Comparison of ENCODE assay signal across 1 cellular context in genomic region chr22:45007946-45008852, GRCh38.
A peak's percentile ranks its signal among the peaks of the same experiment; 100 is the strongest.
TF ChIP-seq lines count a peak whose summit lies in the region.

No MANE protein-coding gene starts in this region.

TF ChIP-seq in HEK293, 187 proteins besides CTCF, POLR2A, EP300 and RAD21 (continued from another document):
- TF ChIP-seq ZBTB10 (tag by site-specific recombination; IDR thresholded peaks at IDR 0.05): peak; percentile 61; the same call in 1 of the 2 replicates
- TF ChIP-seq, protein P1, sequence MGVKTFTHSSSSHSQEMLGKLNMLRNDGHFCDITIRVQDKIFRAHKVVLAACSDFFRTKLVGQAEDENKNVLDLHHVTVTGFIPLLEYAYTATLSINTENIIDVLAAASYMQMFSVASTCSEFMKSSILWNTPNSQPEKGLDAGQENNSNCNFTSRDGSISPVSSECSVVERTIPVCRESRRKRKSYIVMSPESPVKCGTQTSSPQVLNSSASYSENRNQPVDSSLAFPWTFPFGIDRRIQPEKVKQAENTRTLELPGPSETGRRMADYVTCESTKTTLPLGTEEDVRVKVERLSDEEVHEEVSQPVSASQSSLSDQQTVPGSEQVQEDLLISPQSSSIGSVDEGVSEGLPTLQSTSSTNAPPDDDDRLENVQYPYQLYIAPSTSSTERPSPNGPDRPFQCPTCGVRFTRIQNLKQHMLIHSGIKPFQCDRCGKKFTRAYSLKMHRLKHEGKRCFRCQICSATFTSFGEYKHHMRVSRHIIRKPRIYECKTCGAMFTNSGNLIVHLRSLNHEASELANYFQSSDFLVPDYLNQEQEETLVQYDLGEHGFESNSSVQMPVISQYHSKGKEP (tag by site-specific recombination; IDR thresholded peaks at IDR 0.05): no peak
- no peak for TF ChIP-seq ZNF510 (tag by site-specific recombination; IDR thresholded peaks at IDR 0.05; ENCODE audit: insufficient replicate concordance)
- TF ChIP-seq SP7 (tag by site-specific recombination; IDR thresholded peaks at IDR 0.05): 0 out of 2 replicates have a peak, but pooled peaks have one; percentile 12
- TF ChIP-seq SETDB1 (IDR thresholded peaks at IDR 0.05; ENCODE audit: insufficient read length, low read length): no peak
- TF ChIP-seq, protein P2, sequence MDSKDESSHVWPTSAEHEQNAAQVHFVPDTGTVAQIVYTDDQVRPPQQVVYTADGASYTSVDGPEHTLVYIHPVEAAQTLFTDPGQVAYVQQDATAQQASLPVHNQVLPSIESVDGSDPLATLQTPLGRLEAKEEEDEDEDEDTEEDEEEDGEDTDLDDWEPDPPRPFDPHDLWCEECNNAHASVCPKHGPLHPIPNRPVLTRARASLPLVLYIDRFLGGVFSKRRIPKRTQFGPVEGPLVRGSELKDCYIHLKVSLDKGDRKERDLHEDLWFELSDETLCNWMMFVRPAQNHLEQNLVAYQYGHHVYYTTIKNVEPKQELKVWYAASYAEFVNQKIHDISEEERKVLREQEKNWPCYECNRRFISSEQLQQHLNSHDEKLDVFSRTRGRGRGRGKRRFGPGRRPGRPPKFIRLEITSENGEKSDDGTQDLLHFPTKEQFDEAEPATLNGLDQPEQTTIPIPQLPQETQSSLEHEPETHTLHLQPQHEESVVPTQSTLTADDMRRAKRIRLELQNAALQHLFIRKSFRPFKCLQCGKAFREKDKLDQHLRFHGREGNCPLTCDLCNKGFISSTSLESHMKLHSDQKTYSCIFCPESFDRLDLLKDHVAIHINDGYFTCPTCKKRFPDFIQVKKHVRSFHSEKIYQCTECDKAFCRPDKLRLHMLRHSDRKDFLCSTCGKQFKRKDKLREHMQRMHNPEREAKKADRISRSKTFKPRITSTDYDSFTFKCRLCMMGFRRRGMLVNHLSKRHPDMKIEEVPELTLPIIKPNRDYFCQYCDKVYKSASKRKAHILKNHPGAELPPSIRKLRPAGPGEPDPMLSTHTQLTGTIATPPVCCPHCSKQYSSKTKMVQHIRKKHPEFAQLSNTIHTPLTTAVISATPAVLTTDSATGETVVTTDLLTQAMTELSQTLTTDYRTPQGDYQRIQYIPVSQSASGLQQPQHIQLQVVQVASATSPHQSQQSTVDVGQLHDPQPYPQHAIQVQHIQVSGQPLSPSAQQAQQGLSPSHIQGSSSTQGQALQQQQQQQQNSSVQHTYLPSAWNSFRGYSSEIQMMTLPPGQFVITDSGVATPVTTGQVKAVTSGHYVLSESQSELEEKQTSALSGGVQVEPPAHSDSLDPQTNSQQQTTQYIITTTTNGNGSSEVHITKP (tag by site-specific recombination; IDR thresholded peaks at IDR 0.05): peak; percentile 16; the same call in 1 of the 2 replicates
- TF ChIP-seq ZNF501 (tag by site-specific recombination; IDR thresholded peaks at IDR 0.05): no peak
- TF ChIP-seq ZNF335 (tag by site-specific recombination; conservative IDR thresholded peaks at IDR 0.05): peak; percentile 13; the same call in 1 of the 2 replicates
- TF ChIP-seq, protein P3, sequence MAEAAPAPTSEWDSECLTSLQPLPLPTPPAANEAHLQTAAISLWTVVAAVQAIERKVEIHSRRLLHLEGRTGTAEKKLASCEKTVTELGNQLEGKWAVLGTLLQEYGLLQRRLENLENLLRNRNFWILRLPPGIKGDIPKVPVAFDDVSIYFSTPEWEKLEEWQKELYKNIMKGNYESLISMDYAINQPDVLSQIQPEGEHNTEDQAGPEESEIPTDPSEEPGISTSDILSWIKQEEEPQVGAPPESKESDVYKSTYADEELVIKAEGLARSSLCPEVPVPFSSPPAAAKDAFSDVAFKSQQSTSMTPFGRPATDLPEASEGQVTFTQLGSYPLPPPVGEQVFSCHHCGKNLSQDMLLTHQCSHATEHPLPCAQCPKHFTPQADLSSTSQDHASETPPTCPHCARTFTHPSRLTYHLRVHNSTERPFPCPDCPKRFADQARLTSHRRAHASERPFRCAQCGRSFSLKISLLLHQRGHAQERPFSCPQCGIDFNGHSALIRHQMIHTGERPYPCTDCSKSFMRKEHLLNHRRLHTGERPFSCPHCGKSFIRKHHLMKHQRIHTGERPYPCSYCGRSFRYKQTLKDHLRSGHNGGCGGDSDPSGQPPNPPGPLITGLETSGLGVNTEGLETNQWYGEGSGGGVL (tag by site-specific recombination; IDR thresholded peaks at IDR 0.05): peak; percentile 57
- no peak for TF ChIP-seq ZNF791 (tag by site-specific recombination; IDR thresholded peaks at IDR 0.05)
- no peak for TF ChIP-seq ZNF280C (tag by site-specific recombination; IDR thresholded peaks at IDR 0.05)
- TF ChIP-seq GLI2 (tag by site-specific recombination; IDR thresholded peaks at IDR 0.05; ENCODE audit: borderline replicate concordance, low read depth): no peak
- TF ChIP-seq ZBTB48 (tag by site-specific recombination; IDR thresholded peaks at IDR 0.05): no peak
- peak; percentile 83 for TF ChIP-seq GLIS2 (tag by site-specific recombination; IDR thresholded peaks at IDR 0.05)
- TF ChIP-seq, protein P4, sequence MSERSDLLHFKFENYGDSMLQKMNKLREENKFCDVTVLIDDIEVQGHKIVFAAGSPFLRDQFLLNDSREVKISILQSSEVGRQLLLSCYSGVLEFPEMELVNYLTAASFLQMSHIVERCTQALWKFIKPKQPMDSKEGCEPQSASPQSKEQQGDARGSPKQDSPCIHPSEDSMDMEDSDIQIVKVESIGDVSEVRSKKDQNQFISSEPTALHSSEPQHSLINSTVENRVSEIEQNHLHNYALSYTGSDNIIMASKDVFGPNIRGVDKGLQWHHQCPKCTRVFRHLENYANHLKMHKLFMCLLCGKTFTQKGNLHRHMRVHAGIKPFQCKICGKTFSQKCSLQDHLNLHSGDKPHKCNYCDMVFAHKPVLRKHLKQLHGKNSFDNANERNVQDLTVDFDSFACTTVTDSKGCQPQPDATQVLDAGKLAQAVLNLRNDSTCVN (tag by site-specific recombination; optimal IDR thresholded peaks at IDR 0.05): peak; percentile 53
- TF ChIP-seq GLI4 (tag by site-specific recombination; IDR thresholded peaks at IDR 0.05): no peak
- TF ChIP-seq ZBTB7A (tag by site-specific recombination; IDR thresholded peaks at IDR 0.05; ENCODE audit: low read depth): peak; percentile 77; the same call in 1 of the 2 replicates
- TF ChIP-seq PATZ1 (tag by site-specific recombination; IDR thresholded peaks at IDR 0.05): peak; percentile 66
- TF ChIP-seq KLF16 (tag by site-specific recombination; IDR thresholded peaks at IDR 0.05): no peak; the same call in none of the 2 replicates
- TF ChIP-seq TRIM28 (IDR thresholded peaks at IDR 0.05; ENCODE audit: borderline replicate concordance, low read length): no peak
- TF ChIP-seq ZNF600 (tag by site-specific recombination; IDR thresholded peaks at IDR 0.05): no peak
- no peak for TF ChIP-seq ZNF157 (tag by site-specific recombination; IDR thresholded peaks at IDR 0.05)
- no peak for TF ChIP-seq ZNF184 (tag by site-specific recombination; IDR thresholded peaks at IDR 0.05)
- no peak; the same call in 1 of the 2 replicates for TF ChIP-seq KLF10 (tag by site-specific recombination; IDR thresholded peaks at IDR 0.05)
- no peak for TF ChIP-seq ZNF211 (tag by site-specific recombination; IDR thresholded peaks at IDR 0.05; ENCODE audit: low read depth)
- TF ChIP-seq ZFHX2 (tag by site-specific recombination; conservative IDR thresholded peaks at IDR 0.05): peak; percentile 42; the same call in 1 of the 2 replicates
- peak; percentile 87 for TF ChIP-seq ZBTB8A (tag by site-specific recombination; IDR thresholded peaks at IDR 0.05)
- TF ChIP-seq HOXD13 (CRISPR knock-in tag; IDR thresholded peaks at IDR 0.05; ENCODE audit: borderline replicate concordance): no peak
- no peak for TF ChIP-seq ZNF426 (tag by site-specific recombination; IDR thresholded peaks at IDR 0.05)
- TF ChIP-seq ZNF596 (tag by site-specific recombination; IDR thresholded peaks at IDR 0.05): no peak
- TF ChIP-seq, protein P5, sequence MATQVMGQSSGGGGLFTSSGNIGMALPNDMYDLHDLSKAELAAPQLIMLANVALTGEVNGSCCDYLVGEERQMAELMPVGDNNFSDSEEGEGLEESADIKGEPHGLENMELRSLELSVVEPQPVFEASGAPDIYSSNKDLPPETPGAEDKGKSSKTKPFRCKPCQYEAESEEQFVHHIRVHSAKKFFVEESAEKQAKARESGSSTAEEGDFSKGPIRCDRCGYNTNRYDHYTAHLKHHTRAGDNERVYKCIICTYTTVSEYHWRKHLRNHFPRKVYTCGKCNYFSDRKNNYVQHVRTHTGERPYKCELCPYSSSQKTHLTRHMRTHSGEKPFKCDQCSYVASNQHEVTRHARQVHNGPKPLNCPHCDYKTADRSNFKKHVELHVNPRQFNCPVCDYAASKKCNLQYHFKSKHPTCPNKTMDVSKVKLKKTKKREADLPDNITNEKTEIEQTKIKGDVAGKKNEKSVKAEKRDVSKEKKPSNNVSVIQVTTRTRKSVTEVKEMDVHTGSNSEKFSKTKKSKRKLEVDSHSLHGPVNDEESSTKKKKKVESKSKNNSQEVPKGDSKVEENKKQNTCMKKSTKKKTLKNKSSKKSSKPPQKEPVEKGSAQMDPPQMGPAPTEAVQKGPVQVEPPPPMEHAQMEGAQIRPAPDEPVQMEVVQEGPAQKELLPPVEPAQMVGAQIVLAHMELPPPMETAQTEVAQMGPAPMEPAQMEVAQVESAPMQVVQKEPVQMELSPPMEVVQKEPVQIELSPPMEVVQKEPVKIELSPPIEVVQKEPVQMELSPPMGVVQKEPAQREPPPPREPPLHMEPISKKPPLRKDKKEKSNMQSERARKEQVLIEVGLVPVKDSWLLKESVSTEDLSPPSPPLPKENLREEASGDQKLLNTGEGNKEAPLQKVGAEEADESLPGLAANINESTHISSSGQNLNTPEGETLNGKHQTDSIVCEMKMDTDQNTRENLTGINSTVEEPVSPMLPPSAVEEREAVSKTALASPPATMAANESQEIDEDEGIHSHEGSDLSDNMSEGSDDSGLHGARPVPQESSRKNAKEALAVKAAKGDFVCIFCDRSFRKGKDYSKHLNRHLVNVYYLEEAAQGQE (tag by site-specific recombination; IDR thresholded peaks at IDR 0.05): no peak; the same call in 1 of the 2 replicates
- TF ChIP-seq BCL6B (tag by site-specific recombination; IDR thresholded peaks at IDR 0.05): peak; percentile 76
